In genomic region chr2:31429040-31429439, GRCh38 we compare ENCODE assay signal across 30 cellular contexts. TPM values are rescaled to one million over a fixed set of nuclear protein-coding genes. Genes with fewer than 3 reads are reported as not detected.
"Had no signal": no experiment of that assay in that cellular context is flagged by ENCODE, and none has a peak within 500 bp of the region (broad histone marks: within the 10 kb centered on the region; RNA-seq: fewer than 3 reads in every experiment).

No MANE protein-coding gene starts in this region.

- H3K9me3 ChIP-seq: ascending aorta had no signal

- DNase-seq: activated CD4-positive, alpha-beta memory T cell treated with anti-CD3 and anti-CD28 coated beads, Interleukin-2, amount 10 ng/mL, durations not matched to agents 7 days and 5 days; activated CD4-positive, alpha-beta T cell treated with anti-CD3 and anti-CD28 coated beads for 1 hour; activated CD4-positive, alpha-beta T cell treated with anti-CD3 and anti-CD28 coated beads for 48 hours; activated CD4-positive, CD25-positive, alpha-beta regulatory T cell; activated CD8-positive, alpha-beta memory T cell treated with anti-CD3 and anti-CD28 coated beads for 24 hours; activated CD8-positive, alpha-beta memory T cell treated with anti-CD3 and anti-CD28 coated beads, Interleukin-2, amount 10 ng/mL, durations not matched to agents 7 days and 5 days; activated CD8-positive, alpha-beta memory T cell treated with anti-CD3 and anti-CD28 coated beads, Interleukin-2, amount 50 U/mL, for 48 hours; activated effector memory CD4-positive, alpha-beta T cell treated with anti-CD3 and anti-CD28 coated beads, Interleukin-2, amount 50 U/mL, for 16 hours; activated naive CD4-positive, alpha-beta T cell; activated naive CD4-positive, alpha-beta T cell treated with anti-CD3 and anti-CD28 coated beads, Interleukin-2, amount 50 U/mL, for 16 hours; activated naive CD8-positive, alpha-beta T cell treated with anti-CD3 and anti-CD28 coated beads for 36 hours; activated T-cell treated with anti-CD3 and anti-CD28 coated beads, Interleukin-2, amount 50 U/mL, for 48 hours; amniotic stem cell; caudate nucleus; cerebellar nuclear complex; Karpas-422; KBM-7; NCI-H1048; NCI-H1436 treated with DMSO at 0.1 percent for 48 hours; NCI-H1694 treated with DMSO at 0.1 percent for 48 hours; NCI-H345; NCI-H524 treated with DMSO at 0.1 percent for 48 hours; SIG-M5; SW 1271; T-helper 1 cell; T1000; WERI-Rb-1 had no signal

- H3K4me3 Mint-ChIP-seq: activated CD4-positive, alpha-beta memory T cell treated with anti-CD3 and anti-CD28 coated beads, Interleukin-2, amount 10 ng/mL, durations not matched to agents 7 days and 5 days; activated CD8-positive, alpha-beta memory T cell treated with anti-CD3 and anti-CD28 coated beads, Interleukin-2, amount 10 ng/mL, durations not matched to agents 7 days and 5 days; activated naive CD8-positive, alpha-beta T cell treated with anti-CD3 and anti-CD28 coated beads for 36 hours had no signal

- H3K27ac Mint-ChIP-seq: activated CD4-positive, alpha-beta memory T cell treated with anti-CD3 and anti-CD28 coated beads, Interleukin-2, amount 10 ng/mL, durations not matched to agents 7 days and 5 days; activated CD8-positive, alpha-beta memory T cell treated with anti-CD3 and anti-CD28 coated beads, Interleukin-2, amount 10 ng/mL, durations not matched to agents 7 days and 5 days; activated naive CD8-positive, alpha-beta T cell treated with anti-CD3 and anti-CD28 coated beads for 36 hours had no signal

- H3K4me1 ChIP-seq: ascending aorta had no signal

- ATAC-seq: activated CD8-positive, alpha-beta memory T cell treated with anti-CD3 and anti-CD28 coated beads, Interleukin-2, amount 10 ng/mL, durations not matched to agents 7 days and 5 days; Panc1 had no signal

- H3K9me3 Mint-ChIP-seq: activated CD4-positive, alpha-beta memory T cell treated with anti-CD3 and anti-CD28 coated beads, Interleukin-2, amount 10 ng/mL, durations not matched to agents 7 days and 5 days; activated naive CD8-positive, alpha-beta T cell treated with anti-CD3 and anti-CD28 coated beads for 36 hours had no signal

- H3K4me3 ChIP-seq: ascending aorta, MG63 had no signal

- H3K27ac ChIP-seq: ascending aorta, WERI-Rb-1 had no signal

- H3K36me3 Mint-ChIP-seq: activated CD8-positive, alpha-beta memory T cell treated with anti-CD3 and anti-CD28 coated beads, Interleukin-2, amount 10 ng/mL, durations not matched to agents 7 days and 5 days; activated naive CD8-positive, alpha-beta T cell treated with anti-CD3 and anti-CD28 coated beads for 36 hours had no signal

- H3K36me3 ChIP-seq: ascending aorta, MG63, WERI-Rb-1 had no signal

- H3K27me3 ChIP-seq: ascending aorta, MG63 had no signal

RNA-seq across cellular contexts. Expression of gene XDH, which starts 14.5 kb away (rescaled TPM):
- total RNA-seq: activated naive CD8-positive, alpha-beta T cell treated with anti-CD3 and anti-CD28 coated beads for 36 hours; ascending aorta had no signal
